In the genomic region with DNA sequence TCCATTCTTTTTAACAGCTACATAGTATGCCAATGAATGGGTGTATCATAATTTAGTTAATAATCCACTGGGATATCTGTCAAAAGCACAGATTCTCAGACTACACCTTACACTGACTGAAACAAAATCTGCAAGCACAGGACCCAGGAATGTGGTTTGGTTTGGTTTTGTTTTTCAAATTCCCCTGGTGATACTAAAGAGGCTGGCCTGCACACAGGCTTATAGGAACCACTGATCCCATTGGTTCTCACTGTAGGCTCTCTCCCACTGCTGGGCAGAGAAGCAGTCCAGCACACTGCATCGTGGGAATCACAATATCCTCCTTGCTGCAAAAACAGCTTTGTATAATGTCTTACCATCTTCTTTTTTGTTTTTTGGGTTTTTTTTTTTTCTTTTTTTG, we compare ENCODE assay signal across 1 cellular context.
TF ChIP-seq lines count a peak whose summit lies in the region.

No MANE protein-coding gene starts in this region.

TF ChIP-seq in SK-N-SH treated with all-trans-retinoic acid at 6 μM for 48 hours, 23 proteins besides CTCF, POLR2A, EP300 and RAD21 (continued from another document):
- TF ChIP-seq, protein P1, sequence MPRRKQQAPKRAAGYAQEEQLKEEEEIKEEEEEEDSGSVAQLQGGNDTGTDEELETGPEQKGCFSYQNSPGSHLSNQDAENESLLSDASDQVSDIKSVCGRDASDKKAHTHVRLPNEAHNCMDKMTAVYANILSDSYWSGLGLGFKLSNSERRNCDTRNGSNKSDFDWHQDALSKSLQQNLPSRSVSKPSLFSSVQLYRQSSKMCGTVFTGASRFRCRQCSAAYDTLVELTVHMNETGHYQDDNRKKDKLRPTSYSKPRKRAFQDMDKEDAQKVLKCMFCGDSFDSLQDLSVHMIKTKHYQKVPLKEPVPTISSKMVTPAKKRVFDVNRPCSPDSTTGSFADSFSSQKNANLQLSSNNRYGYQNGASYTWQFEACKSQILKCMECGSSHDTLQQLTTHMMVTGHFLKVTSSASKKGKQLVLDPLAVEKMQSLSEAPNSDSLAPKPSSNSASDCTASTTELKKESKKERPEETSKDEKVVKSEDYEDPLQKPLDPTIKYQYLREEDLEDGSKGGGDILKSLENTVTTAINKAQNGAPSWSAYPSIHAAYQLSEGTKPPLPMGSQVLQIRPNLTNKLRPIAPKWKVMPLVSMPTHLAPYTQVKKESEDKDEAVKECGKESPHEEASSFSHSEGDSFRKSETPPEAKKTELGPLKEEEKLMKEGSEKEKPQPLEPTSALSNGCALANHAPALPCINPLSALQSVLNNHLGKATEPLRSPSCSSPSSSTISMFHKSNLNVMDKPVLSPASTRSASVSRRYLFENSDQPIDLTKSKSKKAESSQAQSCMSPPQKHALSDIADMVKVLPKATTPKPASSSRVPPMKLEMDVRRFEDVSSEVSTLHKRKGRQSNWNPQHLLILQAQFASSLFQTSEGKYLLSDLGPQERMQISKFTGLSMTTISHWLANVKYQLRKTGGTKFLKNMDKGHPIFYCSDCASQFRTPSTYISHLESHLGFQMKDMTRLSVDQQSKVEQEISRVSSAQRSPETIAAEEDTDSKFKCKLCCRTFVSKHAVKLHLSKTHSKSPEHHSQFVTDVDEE (CRISPR knock-in tag; IDR thresholded peaks at IDR 0.05): no peak
- no peak for TF ChIP-seq ZNF8 (CRISPR knock-in tag; IDR thresholded peaks at IDR 0.05)
- TF ChIP-seq, protein P2, sequence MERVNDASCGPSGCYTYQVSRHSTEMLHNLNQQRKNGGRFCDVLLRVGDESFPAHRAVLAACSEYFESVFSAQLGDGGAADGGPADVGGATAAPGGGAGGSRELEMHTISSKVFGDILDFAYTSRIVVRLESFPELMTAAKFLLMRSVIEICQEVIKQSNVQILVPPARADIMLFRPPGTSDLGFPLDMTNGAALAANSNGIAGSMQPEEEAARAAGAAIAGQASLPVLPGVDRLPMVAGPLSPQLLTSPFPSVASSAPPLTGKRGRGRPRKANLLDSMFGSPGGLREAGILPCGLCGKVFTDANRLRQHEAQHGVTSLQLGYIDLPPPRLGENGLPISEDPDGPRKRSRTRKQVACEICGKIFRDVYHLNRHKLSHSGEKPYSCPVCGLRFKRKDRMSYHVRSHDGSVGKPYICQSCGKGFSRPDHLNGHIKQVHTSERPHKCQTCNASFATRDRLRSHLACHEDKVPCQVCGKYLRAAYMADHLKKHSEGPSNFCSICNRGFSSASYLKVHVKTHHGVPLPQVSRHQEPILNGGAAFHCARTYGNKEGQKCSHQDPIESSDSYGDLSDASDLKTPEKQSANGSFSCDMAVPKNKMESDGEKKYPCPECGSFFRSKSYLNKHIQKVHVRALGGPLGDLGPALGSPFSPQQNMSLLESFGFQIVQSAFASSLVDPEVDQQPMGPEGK (CRISPR knock-in tag; IDR thresholded peaks at IDR 0.05; ENCODE audit: borderline replicate concordance): no peak
- no peak for TF ChIP-seq ZNF565 (CRISPR knock-in tag; conservative IDR thresholded peaks at IDR 0.05; ENCODE audit: low read depth)
- TF ChIP-seq ZFP30 (CRISPR knock-in tag; IDR thresholded peaks at IDR 0.05): no peak
- no peak for TF ChIP-seq CSDC2 (CRISPR knock-in tag; IDR thresholded peaks at IDR 0.05)
- no peak for TF ChIP-seq ISL1 (CRISPR knock-in tag; IDR thresholded peaks at IDR 0.05)
- TF ChIP-seq ARNTL (CRISPR knock-in tag; IDR thresholded peaks at IDR 0.05; ENCODE audit: borderline replicate concordance, low read depth): no peak
- TF ChIP-seq ZFP3 (CRISPR knock-in tag; IDR thresholded peaks at IDR 0.05): no peak
- no peak for TF ChIP-seq BACH2 (CRISPR knock-in tag; IDR thresholded peaks at IDR 0.05; ENCODE audit: borderline replicate concordance)
- no peak for TF ChIP-seq RARB (CRISPR knock-in tag; IDR thresholded peaks at IDR 0.05)
- TF ChIP-seq OSR1 (CRISPR knock-in tag; IDR thresholded peaks at IDR 0.05): no peak
- TF ChIP-seq PPARA (CRISPR knock-in tag; IDR thresholded peaks at IDR 0.05; ENCODE audit: borderline replicate concordance): no peak
- TF ChIP-seq GLIS3 (CRISPR knock-in tag; IDR thresholded peaks at IDR 0.05): no peak
- no peak for TF ChIP-seq ZNF70 (CRISPR knock-in tag; IDR thresholded peaks at IDR 0.05)
- TF ChIP-seq ESRRG (CRISPR knock-in tag; IDR thresholded peaks at IDR 0.05): no peak
